Comparison of ENCODE assay signal across 2 cellular contexts in the genomic region with DNA sequence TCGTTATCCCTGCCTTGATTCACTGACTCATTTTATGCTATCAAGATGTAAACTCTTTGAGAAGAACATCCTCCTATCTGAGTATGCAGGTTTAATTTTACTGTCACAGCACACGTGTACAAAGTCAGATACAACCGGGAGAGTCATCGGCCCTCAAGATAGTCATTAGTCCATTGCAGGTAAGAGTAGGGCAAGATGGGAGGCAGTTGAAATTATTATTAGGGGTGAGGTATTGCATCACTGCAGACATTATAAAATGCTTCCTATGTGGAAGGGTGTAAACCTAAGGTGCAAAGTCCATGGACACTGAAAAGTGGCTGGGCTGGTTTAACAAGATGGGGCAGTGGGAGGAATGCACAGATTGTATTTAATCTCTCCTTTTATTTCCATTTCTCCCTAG.
TF ChIP-seq lines count a peak whose summit lies in the region.

No MANE protein-coding gene starts in this region.

TF ChIP-seq in Ishikawa, 13 proteins besides CTCF, POLR2A, EP300 and RAD21 (continued from another document):
- TF ChIP-seq, protein P1, sequence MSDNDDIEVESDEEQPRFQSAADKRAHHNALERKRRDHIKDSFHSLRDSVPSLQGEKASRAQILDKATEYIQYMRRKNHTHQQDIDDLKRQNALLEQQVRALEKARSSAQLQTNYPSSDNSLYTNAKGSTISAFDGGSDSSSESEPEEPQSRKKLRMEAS (IDR thresholded peaks at IDR 0.05) = 0 out of 2 replicates have a peak, but pooled peaks have one; percentile 29
- TF ChIP-seq, protein P2, sequence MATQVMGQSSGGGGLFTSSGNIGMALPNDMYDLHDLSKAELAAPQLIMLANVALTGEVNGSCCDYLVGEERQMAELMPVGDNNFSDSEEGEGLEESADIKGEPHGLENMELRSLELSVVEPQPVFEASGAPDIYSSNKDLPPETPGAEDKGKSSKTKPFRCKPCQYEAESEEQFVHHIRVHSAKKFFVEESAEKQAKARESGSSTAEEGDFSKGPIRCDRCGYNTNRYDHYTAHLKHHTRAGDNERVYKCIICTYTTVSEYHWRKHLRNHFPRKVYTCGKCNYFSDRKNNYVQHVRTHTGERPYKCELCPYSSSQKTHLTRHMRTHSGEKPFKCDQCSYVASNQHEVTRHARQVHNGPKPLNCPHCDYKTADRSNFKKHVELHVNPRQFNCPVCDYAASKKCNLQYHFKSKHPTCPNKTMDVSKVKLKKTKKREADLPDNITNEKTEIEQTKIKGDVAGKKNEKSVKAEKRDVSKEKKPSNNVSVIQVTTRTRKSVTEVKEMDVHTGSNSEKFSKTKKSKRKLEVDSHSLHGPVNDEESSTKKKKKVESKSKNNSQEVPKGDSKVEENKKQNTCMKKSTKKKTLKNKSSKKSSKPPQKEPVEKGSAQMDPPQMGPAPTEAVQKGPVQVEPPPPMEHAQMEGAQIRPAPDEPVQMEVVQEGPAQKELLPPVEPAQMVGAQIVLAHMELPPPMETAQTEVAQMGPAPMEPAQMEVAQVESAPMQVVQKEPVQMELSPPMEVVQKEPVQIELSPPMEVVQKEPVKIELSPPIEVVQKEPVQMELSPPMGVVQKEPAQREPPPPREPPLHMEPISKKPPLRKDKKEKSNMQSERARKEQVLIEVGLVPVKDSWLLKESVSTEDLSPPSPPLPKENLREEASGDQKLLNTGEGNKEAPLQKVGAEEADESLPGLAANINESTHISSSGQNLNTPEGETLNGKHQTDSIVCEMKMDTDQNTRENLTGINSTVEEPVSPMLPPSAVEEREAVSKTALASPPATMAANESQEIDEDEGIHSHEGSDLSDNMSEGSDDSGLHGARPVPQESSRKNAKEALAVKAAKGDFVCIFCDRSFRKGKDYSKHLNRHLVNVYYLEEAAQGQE (IDR thresholded peaks at IDR 0.05; ENCODE audit: low read depth) = no peak
- TF ChIP-seq NFIC (IDR thresholded peaks at IDR 0.05) = no peak
- TF ChIP-seq TAF1 (IDR thresholded peaks at IDR 0.05; ENCODE audit: low read depth) = no peak
- peak; percentile 37; the same call in 1 of the 2 replicates for TF ChIP-seq TCF12 (IDR thresholded peaks at IDR 0.05; ENCODE audit: low read depth)

TF ChIP-seq in HepG2, 621 proteins besides CTCF, POLR2A, EP300 and RAD21 (continued from another document):
- no peak for TF ChIP-seq ZBED4 (CRISPR knock-in tag; IDR thresholded peaks at IDR 0.05; ENCODE audit: borderline replicate concordance)
